In the genomic region with DNA sequence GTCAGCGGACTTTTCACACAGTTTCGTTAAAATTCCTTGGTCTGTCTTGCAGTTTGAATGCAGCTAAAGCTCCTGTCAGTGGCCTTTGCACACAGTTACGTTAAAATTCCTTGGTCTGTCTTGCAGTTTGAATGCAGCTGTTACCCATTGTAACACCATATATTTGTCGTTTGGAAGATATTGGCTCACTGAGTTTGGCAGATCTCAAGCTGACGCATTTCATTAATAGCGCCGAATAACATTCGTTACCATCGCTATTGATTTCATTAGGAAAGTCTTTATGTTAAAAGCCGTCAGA, we compare ENCODE assay signal across 1 cellular context.
A peak's percentile ranks its signal among the peaks of the same experiment; 100 is the strongest.
TF ChIP-seq lines count a peak whose summit lies in the region.

No MANE protein-coding gene starts in this region.

TF ChIP-seq in GM12878, 131 proteins besides CTCF, POLR2A, EP300 and RAD21 (continued from another document):
- TF ChIP-seq, protein P1, sequence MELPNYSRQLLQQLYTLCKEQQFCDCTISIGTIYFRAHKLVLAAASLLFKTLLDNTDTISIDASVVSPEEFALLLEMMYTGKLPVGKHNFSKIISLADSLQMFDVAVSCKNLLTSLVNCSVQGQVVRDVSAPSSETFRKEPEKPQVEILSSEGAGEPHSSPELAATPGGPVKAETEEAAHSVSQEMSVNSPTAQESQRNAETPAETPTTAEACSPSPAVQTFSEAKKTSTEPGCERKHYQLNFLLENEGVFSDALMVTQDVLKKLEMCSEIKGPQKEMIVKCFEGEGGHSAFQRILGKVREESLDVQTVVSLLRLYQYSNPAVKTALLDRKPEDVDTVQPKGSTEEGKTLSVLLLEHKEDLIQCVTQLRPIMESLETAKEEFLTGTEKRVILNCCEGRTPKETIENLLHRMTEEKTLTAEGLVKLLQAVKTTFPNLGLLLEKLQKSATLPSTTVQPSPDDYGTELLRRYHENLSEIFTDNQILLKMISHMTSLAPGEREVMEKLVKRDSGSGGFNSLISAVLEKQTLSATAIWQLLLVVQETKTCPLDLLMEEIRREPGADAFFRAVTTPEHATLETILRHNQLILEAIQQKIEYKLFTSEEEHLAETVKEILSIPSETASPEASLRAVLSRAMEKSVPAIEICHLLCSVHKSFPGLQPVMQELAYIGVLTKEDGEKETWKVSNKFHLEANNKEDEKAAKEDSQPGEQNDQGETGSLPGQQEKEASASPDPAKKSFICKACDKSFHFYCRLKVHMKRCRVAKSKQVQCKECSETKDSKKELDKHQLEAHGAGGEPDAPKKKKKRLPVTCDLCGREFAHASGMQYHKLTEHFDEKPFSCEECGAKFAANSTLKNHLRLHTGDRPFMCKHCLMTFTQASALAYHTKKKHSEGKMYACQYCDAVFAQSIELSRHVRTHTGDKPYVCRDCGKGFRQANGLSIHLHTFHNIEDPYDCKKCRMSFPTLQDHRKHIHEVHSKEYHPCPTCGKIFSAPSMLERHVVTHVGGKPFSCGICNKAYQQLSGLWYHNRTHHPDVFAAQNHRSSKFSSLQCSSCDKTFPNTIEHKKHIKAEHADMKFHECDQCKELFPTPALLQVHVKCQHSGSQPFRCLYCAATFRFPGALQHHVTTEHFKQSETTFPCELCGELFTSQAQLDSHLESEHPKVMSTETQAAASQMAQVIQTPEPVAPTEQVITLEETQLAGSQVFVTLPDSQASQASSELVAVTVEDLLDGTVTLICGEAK (IDR thresholded peaks at IDR 0.05; ENCODE audit: borderline replicate concordance), result 0 out of 2 replicates have a peak, but pooled peaks have one; percentile 1
- TF ChIP-seq, protein P2, sequence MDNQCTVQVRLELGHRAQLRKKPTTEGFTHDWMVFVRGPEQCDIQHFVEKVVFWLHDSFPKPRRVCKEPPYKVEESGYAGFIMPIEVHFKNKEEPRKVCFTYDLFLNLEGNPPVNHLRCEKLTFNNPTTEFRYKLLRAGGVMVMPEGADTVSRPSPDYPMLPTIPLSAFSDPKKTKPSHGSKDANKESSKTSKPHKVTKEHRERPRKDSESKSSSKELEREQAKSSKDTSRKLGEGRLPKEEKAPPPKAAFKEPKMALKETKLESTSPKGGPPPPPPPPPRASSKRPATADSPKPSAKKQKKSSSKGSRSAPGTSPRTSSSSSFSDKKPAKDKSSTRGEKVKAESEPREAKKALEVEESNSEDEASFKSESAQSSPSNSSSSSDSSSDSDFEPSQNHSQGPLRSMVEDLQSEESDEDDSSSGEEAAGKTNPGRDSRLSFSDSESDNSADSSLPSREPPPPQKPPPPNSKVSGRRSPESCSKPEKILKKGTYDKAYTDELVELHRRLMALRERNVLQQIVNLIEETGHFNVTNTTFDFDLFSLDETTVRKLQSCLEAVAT (IDR thresholded peaks at IDR 0.05), result peak; percentile 88
TF ChIP-seq in GM12878: peak in this region for 2.
